In the genomic region with DNA sequence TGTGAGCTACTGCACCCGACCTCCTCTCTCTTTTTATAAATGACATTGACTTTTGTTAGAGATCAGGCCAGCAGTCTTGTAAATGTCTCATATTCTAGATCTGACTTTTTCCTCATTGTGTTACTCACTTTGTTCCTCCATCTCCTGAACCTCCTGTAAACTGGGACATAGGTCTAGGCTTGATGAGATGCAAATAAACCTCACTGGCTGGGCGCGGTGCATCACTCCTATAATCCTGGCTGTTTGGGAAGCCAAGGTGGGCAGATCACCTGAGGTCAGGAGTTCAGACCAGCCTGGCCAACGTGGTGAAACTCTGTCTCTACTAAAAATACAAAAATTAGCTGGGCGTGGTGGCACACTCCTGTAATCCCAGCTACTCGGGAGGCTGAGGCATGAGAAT, we compare ENCODE assay signal across 9 cellular contexts. TPM values are rescaled to one million over a fixed set of nuclear protein-coding genes. Genes with fewer than 3 reads are reported as not detected.
DNase-seq lines count a peak whose midpoint lies in the region; ATAC-seq and TF ChIP-seq lines count a peak whose summit lies in the region.
"Not testable (repeated sequence)": the region's sequence is repeated elsewhere in the genome, so short reads cannot be mapped to it uniquely, and the experiment has no call there.
"Had no signal": no experiment of that assay in that cellular context is flagged by ENCODE, and none has a peak within 500 bp of the region (broad histone marks: within the 10 kb centered on the region; RNA-seq: fewer than 3 reads in every experiment).

No MANE protein-coding gene starts in this region.

- peak overlapping the region in 6 of 7 donors; percentile 3 to 82 (median 35) for H3K27ac Mint-ChIP-seq in CD4-positive, alpha-beta memory T cell
- H3K27ac Mint-ChIP-seq in activated CD8-positive, alpha-beta T cell treated with anti-CD3 and anti-CD28 coated beads for 36 hours = peak overlapping the region; percentile 22
- H3K27ac Mint-ChIP-seq in activated naive CD8-positive, alpha-beta T cell = peak overlapping the region; percentile 46
- H3K27ac Mint-ChIP-seq in neural crest cell (ENCODE audit: unreplicated experiment) = peak overlapping the region; percentile 57

- BruUV-seq in PC-9 (replicated peaks; lab: Mats Ljungman, UMichigan) = not testable (repeated sequence)

- H2AFZ ChIP-seq in PC-9 = not testable (repeated sequence)

- not testable (repeated sequence) for H3K9me3 ChIP-seq in CD4-positive, alpha-beta memory T cell (ENCODE audit: control insufficient read depth in 1 of 2, low read length in 2 of 2); PC-9 (ENCODE audit: insufficient read depth, low read depth); colonic mucosa; tibial nerve

- 86 to 87% methylated on average over 6 of the region's 6 CpGs for WGBS in tibial nerve, 2 donors

- POLR2A ChIA-PET in CD4-positive, alpha-beta memory T cell (lab: Charles Lee; ENCODE audit: partially characterized antibody) = interaction anchor here (0.6 to 1.0 kb wide), 2 partner anchors 14 to 82 kb away, joined by 4 read pairs; no protein-coding TSS in a partner anchor
- POLR2A ChIA-PET in PC-9 (lab: Charles Lee; ENCODE audit: unreplicated experiment) = interaction anchor here (0.6 to 2.7 kb wide), 3 partner anchors 17 to 165 kb away, joined by 4 to 42 read pairs (median 5); a partner anchor contains a TSS
- POLR2A ChIA-PET in activated CD8-positive, alpha-beta T cell treated with anti-CD3 and anti-CD28 coated beads for 36 hours (lab: Charles Lee) = interaction anchor here (2.0 kb wide), 1 partner anchor 14 kb away, joined by 4 read pairs; no protein-coding TSS in a partner anchor

- H3K4me3 ChIP-seq in CD4-positive, alpha-beta memory T cell (ENCODE audit: low read length in 2 of 2); PC-9; colonic mucosa; tibial nerve: not testable (repeated sequence)

- H3K27me3 ChIP-seq in CD4-positive, alpha-beta memory T cell (ENCODE audit: insufficient read depth, low read length); PC-9 (ENCODE audit: insufficient read depth, low read depth); colonic mucosa; tibial nerve: not testable (repeated sequence)

- not testable (repeated sequence) for H3K27ac ChIP-seq in CD4-positive, alpha-beta memory T cell (ENCODE audit: low read depth, low read length)
- H3K27ac ChIP-seq in PC-9 = peak overlapping the region; percentile 100
- H3K27ac ChIP-seq in colonic mucosa = peak overlapping the region; percentile 81
- H3K27ac ChIP-seq in tibial nerve = peak overlapping the region in 3 of 4 donors; percentile 75 to 89 (median 80)

- H3K27me3 Mint-ChIP-seq in CD4-positive, alpha-beta memory T cell; activated CD8-positive, alpha-beta T cell treated with anti-CD3 and anti-CD28 coated beads for 36 hours; activated naive CD8-positive, alpha-beta T cell; neural crest cell (ENCODE audit: low read depth): not testable (repeated sequence)

- not testable (repeated sequence) for H3K4me3 Mint-ChIP-seq in CD4-positive, alpha-beta memory T cell; activated CD8-positive, alpha-beta T cell treated with anti-CD3 and anti-CD28 coated beads for 36 hours; activated naive CD8-positive, alpha-beta T cell; neural crest cell

- peaks cover 0 to 12% (median 7%) of the 10 kb centered on the region in 4 donors for H3K4me1 Mint-ChIP-seq in CD4-positive, alpha-beta memory T cell
- not testable (repeated sequence) for H3K4me1 Mint-ChIP-seq in activated CD8-positive, alpha-beta T cell treated with anti-CD3 and anti-CD28 coated beads for 36 hours (ENCODE audit: low read depth); activated naive CD8-positive, alpha-beta T cell (ENCODE audit: low read depth); neural crest cell

- DNase-seq in CD4-positive, alpha-beta memory T cell; activated CD8-positive, alpha-beta T cell treated with anti-CD3 and anti-CD28 coated beads for 36 hours; colonic mucosa; neural crest cell (ENCODE audit: low read depth, low spot score); tibial nerve (ENCODE audit: low spot score in 2 of 2): not testable (repeated sequence)
- peak in 1 of 2 experiments; percentile 77 for DNase-seq in PC-9
- peak in 1 of 2 donors; percentile 51 for DNase-seq in left colon

- not testable (repeated sequence) for H4K20me1 ChIP-seq in PC-9 (ENCODE audit: insufficient read depth)

- not testable (repeated sequence) for H3K9me2 ChIP-seq in PC-9 (ENCODE audit: insufficient read depth)

- H3K4me2 ChIP-seq in PC-9 = peak overlapping the region; percentile 63

- H3K36me3 ChIP-seq in CD4-positive, alpha-beta memory T cell (ENCODE audit: insufficient read depth, low read length) = peaks cover 64% of the 10 kb centered on the region
- not testable (repeated sequence) for H3K36me3 ChIP-seq in PC-9 (ENCODE audit: low read depth)
- H3K36me3 ChIP-seq in colonic mucosa = peaks cover 15% of the 10 kb centered on the region
- H3K36me3 ChIP-seq in tibial nerve = peaks cover 4 to 74% (median 16%) of the 10 kb centered on the region in 3 donors

- H3F3A ChIP-seq in PC-9 (ENCODE audit: insufficient read depth, low read depth) = peaks cover 51% of the 10 kb centered on the region

- H3K79me2 ChIP-seq in PC-9 (ENCODE audit: low read depth) = not testable (repeated sequence)

- CTCF ChIA-PET in CD4-positive, alpha-beta memory T cell (lab: Charles Lee; ENCODE audit: partially characterized antibody) = interaction anchor here (1.3 to 3.7 kb wide), 4 partner anchors 17 to 39 kb away, joined by 3 to 19 read pairs (median 4); no protein-coding TSS in a partner anchor
- CTCF ChIA-PET in PC-9 (lab: Charles Lee) = interaction anchor here (3.5 kb wide), 1 partner anchor 12 kb away, joined by 18 read pairs; no protein-coding TSS in a partner anchor
- CTCF ChIA-PET in activated CD8-positive, alpha-beta T cell treated with anti-CD3 and anti-CD28 coated beads for 36 hours (lab: Charles Lee) = interaction anchor here (1.0 kb wide), 1 partner anchor 36 kb away, joined by 3 read pairs; no protein-coding TSS in a partner anchor

- not testable (repeated sequence) for ATAC-seq in activated CD8-positive, alpha-beta T cell treated with anti-CD3 and anti-CD28 coated beads for 36 hours
- ATAC-seq in left colon = peak; percentile 52

- intact Hi-C loops in CD4-positive, alpha-beta memory T cell (cut with micrococcal nuclease); activated CD8-positive, alpha-beta T cell treated with anti-CD3 and anti-CD28 coated beads for 36 hours (cut with micrococcal nuclease); colonic mucosa (cut with DNase I); left colon (cut with DNase I, micrococcal nuclease): not testable (repeated sequence)
- intact Hi-C loops in PC-9 (cut with micrococcal nuclease; ENCODE audit: unreplicated experiment) = loop anchor here (2.0 to 5.0 kb wide), 2 partner anchors 36 to 47 kb away; no protein-coding TSS in a partner anchor

- not testable (repeated sequence) for TF ChIP-seq EP300 in tibial nerve (IDR thresholded peaks at IDR 0.05)

- peaks cover 44 to 77% of the 10 kb centered on the region in 2 donors for H3K36me3 Mint-ChIP-seq in CD4-positive, alpha-beta memory T cell
- peaks cover 48% of the 10 kb centered on the region for H3K36me3 Mint-ChIP-seq in activated CD8-positive, alpha-beta T cell treated with anti-CD3 and anti-CD28 coated beads for 36 hours (ENCODE audit: low read depth)
- not testable (repeated sequence) for H3K36me3 Mint-ChIP-seq in activated naive CD8-positive, alpha-beta T cell; neural crest cell (ENCODE audit: low read depth)

- not testable (repeated sequence) for H3K9me3 Mint-ChIP-seq in CD4-positive, alpha-beta memory T cell; activated CD8-positive, alpha-beta T cell treated with anti-CD3 and anti-CD28 coated beads for 36 hours; activated naive CD8-positive, alpha-beta T cell (ENCODE audit: low read depth); neural crest cell

- TF ChIP-seq POLR2A in tibial nerve (IDR thresholded peaks at IDR 0.05) = not testable (repeated sequence)

- not testable (repeated sequence) for H3K4me1 ChIP-seq in CD4-positive, alpha-beta memory T cell (ENCODE audit: insufficient read depth, low read length)
- H3K4me1 ChIP-seq in PC-9 (replicated peaks; ENCODE audit: insufficient read depth) = peaks cover 41% of the 10 kb centered on the region
- H3K4me1 ChIP-seq in colonic mucosa = peaks cover 11% of the 10 kb centered on the region
- H3K4me1 ChIP-seq in tibial nerve = peaks cover 0 to 26% (median 15%) of the 10 kb centered on the region in 4 donors

- not testable (repeated sequence) for H3K9ac ChIP-seq in colonic mucosa (ENCODE audit: low read depth in 2 of 2, low read length in 2 of 2)

- TF ChIP-seq CTCF in PC-9 (conservative IDR thresholded peaks at IDR 0.05); activated CD8-positive, alpha-beta T cell treated with anti-CD3 and anti-CD28 coated beads for 36 hours (IDR thresholded peaks at IDR 0.05); colonic mucosa (IDR thresholded peaks at IDR 0.05); neural crest cell (conservative IDR thresholded peaks at IDR 0.05); tibial nerve (IDR thresholded peaks at IDR 0.05): not testable (repeated sequence)

RNA-seq across cellular contexts. Expression of a gene that starts 15.1 kb away (rescaled TPM):
- under 1 TPM; 0.76 to 0.83 TPM for total RNA-seq in CD4-positive, alpha-beta memory T cell
- polyA plus RNA-seq in CD4-positive, alpha-beta memory T cell = not detected
- total RNA-seq in PC-9 (2021) (326 and 355 TPM in 2 replicates), colonic mucosa (100 to 1,000 TPM; 239 to 253 TPM), left colon (100 to 1,000 TPM; 202 to 348 TPM), neural crest cell (0.30 TPM in 1 of 2 replicates, not detected in the other), tibial nerve (not detected)
- under 1 TPM; 0.47 to 0.59 TPM for total RNA-seq in activated CD8-positive, alpha-beta T cell treated with anti-CD3 and anti-CD28 coated beads for 36 hours
- total RNA-seq: Right ventricle myocardium inferior had no signal

RNA-seq across cellular contexts. Expression of a gene that starts 21.3 kb away (rescaled TPM):
- 10 to 100 TPM; 54.9 to 56.4 TPM for total RNA-seq in CD4-positive, alpha-beta memory T cell
- 10 to 100 TPM in 1 of 2 donors, 1 to 10 TPM in 1; 6.2 to 18.1 TPM for polyA plus RNA-seq in CD4-positive, alpha-beta memory T cell
- total RNA-seq in PC-9 (2021) = 27.2 and 36.1 TPM in 2 replicates
- 10 to 100 TPM; 55.0 to 61.3 TPM for total RNA-seq in activated CD8-positive, alpha-beta T cell treated with anti-CD3 and anti-CD28 coated beads for 36 hours
- total RNA-seq in colonic mucosa = 10 to 100 TPM; 14.1 to 16.8 TPM
- total RNA-seq in left colon = 10 to 100 TPM; 22.2 to 25.8 TPM
- 41.7 and 44.3 TPM in 2 replicates for total RNA-seq in neural crest cell
- 10 to 100 TPM in 2 of 4 donors, 1 to 10 TPM in 2; 9.2 to 13.5 (median 10.0) TPM for total RNA-seq in tibial nerve

RNA-seq across cellular contexts. Expression of a gene that starts 42.3 kb away (rescaled TPM):
- 10 to 100 TPM; 37.0 to 38.0 TPM for total RNA-seq in CD4-positive, alpha-beta memory T cell
- polyA plus RNA-seq in CD4-positive, alpha-beta memory T cell = 10 to 100 TPM; 15.3 to 18.8 TPM
- total RNA-seq in PC-9 (2021) = 23.8 and 30.6 TPM in 2 replicates
- total RNA-seq in activated CD8-positive, alpha-beta T cell treated with anti-CD3 and anti-CD28 coated beads for 36 hours = 10 to 100 TPM; 45.9 to 47.9 TPM
- total RNA-seq in colonic mucosa = 10 to 100 TPM; 32.4 to 36.2 TPM
- total RNA-seq in left colon = 10 to 100 TPM; 33.8 to 38.8 TPM
- 28.5 and 31.7 TPM in 2 replicates for total RNA-seq in neural crest cell
- 10 to 100 TPM in 3 of 4 donors, 1 to 10 TPM in 1; 7.9 to 14.7 (median 13.8) TPM for total RNA-seq in tibial nerve

RNA-seq across cellular contexts. Expression of a gene that starts 52.4 kb away (rescaled TPM):
- 10 to 100 TPM; 25.0 to 26.7 TPM for total RNA-seq in CD4-positive, alpha-beta memory T cell
- polyA plus RNA-seq in CD4-positive, alpha-beta memory T cell = 10 to 100 TPM; 11.4 to 13.4 TPM
- 13.1 and 16.7 TPM in 2 replicates for total RNA-seq in PC-9 (2021)
- 1 to 10 TPM; 8.7 to 9.6 TPM for total RNA-seq in activated CD8-positive, alpha-beta T cell treated with anti-CD3 and anti-CD28 coated beads for 36 hours
- 10 to 100 TPM; 13.9 to 14.4 TPM for total RNA-seq in colonic mucosa
- total RNA-seq in left colon = 10 to 100 TPM; 12.3 to 15.2 TPM
- 17.2 and 21.3 TPM in 2 replicates for total RNA-seq in neural crest cell
- total RNA-seq in tibial nerve = 10 to 100 TPM in 3 of 4 donors, 1 to 10 TPM in 1; 7.8 to 26.1 (median 12.5) TPM

Comparison
In these comparisons a context has a peak if more than half of its experiments do, and no peak if none do; other contexts are left out.
1. RNA of a gene that starts 15.1 kb away (total RNA-seq): 202 to 348 TPM in left colon, 326 to 355 TPM in PC-9 and 239 to 253 TPM in colonic mucosa; 0.76 to 0.83 TPM in CD4-positive, alpha-beta memory T cell, 0.47 to 0.59 TPM in activated CD8-positive, alpha-beta T cell treated with anti-CD3 and anti-CD28 coated beads for 36 hours, 0.30 TPM in neural crest cell and not detected in tibial nerve; every median in the first group is over 100 times any median in the second.
2. Peak in every context shown above with its lines, with median percentiles within 50 percentile points of each other: H3K27ac Mint-ChIP-seq.